In the genomic region with DNA sequence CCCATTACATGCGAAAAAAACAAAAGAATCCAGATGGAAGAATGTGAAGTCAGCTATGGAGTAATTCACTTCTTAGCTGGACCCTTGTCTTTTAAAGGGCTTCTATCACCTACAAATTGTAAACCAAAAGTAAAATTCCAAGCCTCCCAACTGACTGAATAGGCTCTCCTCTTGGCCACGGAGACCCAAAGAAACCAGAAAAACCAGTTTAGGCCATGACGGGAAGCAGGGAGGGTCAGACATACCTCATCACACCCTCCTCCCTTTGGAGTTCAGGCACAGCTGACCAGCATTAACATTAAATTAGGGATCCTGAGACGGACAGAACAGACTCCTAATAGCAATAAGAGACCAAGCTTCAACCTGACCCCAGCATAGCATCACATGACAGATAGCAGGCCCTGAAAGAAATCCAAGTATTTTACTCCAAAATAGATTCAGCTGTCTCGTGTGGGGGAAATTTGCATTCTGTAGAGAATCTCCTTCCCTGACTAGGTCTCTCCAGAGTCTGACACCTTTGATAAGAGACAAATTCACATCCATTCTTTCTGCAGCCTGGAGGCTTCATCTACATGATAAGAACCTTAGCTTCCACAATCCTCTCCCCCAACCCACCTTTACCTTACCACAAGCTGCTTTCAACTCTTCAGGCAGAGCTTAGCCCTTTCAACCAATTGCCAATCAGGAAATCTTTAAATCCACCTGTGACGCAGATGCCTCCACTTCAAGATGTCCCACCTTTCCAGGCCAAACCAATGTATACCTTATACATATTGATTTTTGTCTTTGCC, we compare ENCODE assay signal across 1 cellular context.
TF ChIP-seq lines count a peak whose summit lies in the region.

No MANE protein-coding gene starts in this region.

TF ChIP-seq in GM23338, 12 proteins besides CTCF, POLR2A, EP300 and RAD21 (continued from another document):
- TF ChIP-seq, protein P1, sequence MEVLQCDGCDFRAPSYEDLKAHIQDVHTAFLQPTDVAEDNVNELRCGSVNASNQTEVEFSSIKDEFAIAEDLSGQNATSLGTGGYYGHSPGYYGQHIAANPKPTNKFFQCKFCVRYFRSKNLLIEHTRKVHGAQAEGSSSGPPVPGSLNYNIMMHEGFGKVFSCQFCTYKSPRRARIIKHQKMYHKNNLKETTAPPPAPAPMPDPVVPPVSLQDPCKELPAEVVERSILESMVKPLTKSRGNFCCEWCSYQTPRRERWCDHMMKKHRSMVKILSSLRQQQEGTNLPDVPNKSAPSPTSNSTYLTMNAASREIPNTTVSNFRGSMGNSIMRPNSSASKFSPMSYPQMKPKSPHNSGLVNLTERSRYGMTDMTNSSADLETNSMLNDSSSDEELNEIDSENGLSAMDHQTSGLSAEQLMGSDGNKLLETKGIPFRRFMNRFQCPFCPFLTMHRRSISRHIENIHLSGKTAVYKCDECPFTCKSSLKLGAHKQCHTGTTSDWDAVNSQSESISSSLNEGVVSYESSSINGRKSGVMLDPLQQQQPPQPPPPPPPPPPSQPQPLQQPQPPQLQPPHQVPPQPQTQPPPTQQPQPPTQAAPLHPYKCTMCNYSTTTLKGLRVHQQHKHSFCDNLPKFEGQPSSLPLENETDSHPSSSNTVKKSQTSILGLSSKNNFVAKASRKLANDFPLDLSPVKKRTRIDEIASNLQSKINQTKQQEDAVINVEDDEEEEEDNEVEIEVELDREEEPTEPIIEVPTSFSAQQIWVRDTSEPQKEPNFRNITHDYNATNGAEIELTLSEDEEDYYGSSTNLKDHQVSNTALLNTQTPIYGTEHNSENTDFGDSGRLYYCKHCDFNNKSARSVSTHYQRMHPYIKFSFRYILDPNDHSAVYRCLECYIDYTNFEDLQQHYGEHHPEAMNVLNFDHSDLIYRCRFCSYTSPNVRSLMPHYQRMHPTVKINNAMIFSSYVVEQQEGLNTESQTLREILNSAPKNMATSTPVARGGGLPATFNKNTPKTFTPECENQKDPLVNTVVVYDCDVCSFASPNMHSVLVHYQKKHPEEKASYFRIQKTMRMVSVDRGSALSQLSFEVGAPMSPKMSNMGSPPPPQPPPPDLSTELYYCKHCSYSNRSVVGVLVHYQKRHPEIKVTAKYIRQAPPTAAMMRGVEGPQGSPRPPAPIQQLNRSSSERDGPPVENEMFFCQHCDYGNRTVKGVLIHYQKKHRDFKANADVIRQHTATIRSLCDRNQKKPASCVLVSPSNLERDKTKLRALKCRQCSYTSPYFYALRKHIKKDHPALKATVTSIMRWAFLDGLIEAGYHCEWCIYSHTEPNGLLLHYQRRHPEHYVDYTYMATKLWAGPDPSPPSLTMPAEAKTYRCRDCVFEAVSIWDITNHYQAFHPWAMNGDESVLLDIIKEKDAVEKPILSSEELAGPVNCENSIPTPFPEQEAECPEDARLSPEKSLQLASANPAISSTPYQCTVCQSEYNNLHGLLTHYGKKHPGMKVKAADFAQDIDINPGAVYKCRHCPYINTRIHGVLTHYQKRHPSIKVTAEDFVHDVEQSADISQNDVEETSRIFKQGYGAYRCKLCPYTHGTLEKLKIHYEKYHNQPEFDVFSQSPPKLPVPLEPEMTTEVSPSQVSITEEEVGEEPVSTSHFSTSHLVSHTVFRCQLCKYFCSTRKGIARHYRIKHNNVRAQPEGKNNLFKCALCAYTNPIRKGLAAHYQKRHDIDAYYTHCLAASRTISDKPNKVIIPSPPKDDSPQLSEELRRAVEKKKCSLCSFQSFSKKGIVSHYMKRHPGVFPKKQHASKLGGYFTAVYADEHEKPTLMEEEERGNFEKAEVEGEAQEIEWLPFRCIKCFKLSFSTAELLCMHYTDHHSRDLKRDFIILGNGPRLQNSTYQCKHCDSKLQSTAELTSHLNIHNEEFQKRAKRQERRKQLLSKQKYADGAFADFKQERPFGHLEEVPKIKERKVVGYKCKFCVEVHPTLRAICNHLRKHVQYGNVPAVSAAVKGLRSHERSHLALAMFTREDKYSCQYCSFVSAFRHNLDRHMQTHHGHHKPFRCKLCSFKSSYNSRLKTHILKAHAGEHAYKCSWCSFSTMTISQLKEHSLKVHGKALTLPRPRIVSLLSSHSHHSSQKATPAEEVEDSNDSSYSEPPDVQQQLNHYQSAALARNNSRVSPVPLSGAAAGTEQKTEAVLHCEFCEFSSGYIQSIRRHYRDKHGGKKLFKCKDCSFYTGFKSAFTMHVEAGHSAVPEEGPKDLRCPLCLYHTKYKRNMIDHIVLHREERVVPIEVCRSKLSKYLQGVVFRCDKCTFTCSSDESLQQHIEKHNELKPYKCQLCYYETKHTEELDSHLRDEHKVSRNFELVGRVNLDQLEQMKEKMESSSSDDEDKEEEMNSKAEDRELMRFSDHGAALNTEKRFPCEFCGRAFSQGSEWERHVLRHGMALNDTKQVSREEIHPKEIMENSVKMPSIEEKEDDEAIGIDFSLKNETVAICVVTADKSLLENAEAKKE (CRISPR knock-in tag; IDR thresholded peaks at IDR 0.05) = peak; percentile 91
- no peak for TF ChIP-seq STAT1 (IDR thresholded peaks at IDR 0.05; ENCODE audit: unreplicated experiment)
- TF ChIP-seq JUNB (IDR thresholded peaks at IDR 0.05; ENCODE audit: unreplicated experiment) = no peak
- peak; percentile 68 for TF ChIP-seq CREB1 (CRISPR knock-in tag; IDR thresholded peaks at IDR 0.05; ENCODE audit: low read depth)
